ENCODE assay signal across 8 cellular contexts in genomic region chr3:129087904-129088303, GRCh38. TPM values are rescaled to one million over a fixed set of nuclear protein-coding genes. Genes with fewer than 3 reads are reported as not detected.
DNase-seq lines count a peak whose midpoint lies in the region; ATAC-seq and TF ChIP-seq lines count a peak whose summit lies in the region.
"Not testable (repeated sequence)": the region's sequence is repeated elsewhere in the genome, so short reads cannot be mapped to it uniquely, and the experiment has no call there.
"Had no signal": no experiment of that assay in that cellular context is flagged by ENCODE, and none has a peak within 500 bp of the region (broad histone marks: within the 10 kb centered on the region; RNA-seq: fewer than 3 reads in every experiment).

No MANE protein-coding gene starts in this region.

- peak; percentile 64 for ATAC-seq in GM19351 (IDR thresholded peaks at IDR 0.05; ENCODE audit: unreplicated experiment)
- peak; percentile 34 to 64 for ATAC-seq in activated naive CD4-positive, alpha-beta T cell treated with anti-CD3 and anti-CD28 coated beads, Interleukin-2, amount 50 U/mL, for 72 hours
- ATAC-seq in right cardiac atrium = peak; percentile 88 to 93

- H3K9ac ChIP-seq in neuronal stem cell (ENCODE audit: low read depth, low read length, poor library complexity) = not testable (repeated sequence)

- H3K4me2 ChIP-seq in neuronal stem cell (ENCODE audit: insufficient read depth, low read length, poor library complexity, severe bottlenecking) = not testable (repeated sequence)

- not testable (repeated sequence) for H3K4me3 ChIP-seq in SJCRH30; epithelial cell of esophagus (ENCODE audit: low read length); right cardiac atrium (ENCODE audit: low read length); neuronal stem cell (ENCODE audit: low read length in 2 of 2)

- not testable (repeated sequence) for H3K9me3 Mint-ChIP-seq in activated naive CD4-positive, alpha-beta T cell treated with anti-CD3 and anti-CD28 coated beads, Interleukin-2, amount 50 U/mL, for 72 hours

- H2BK5ac ChIP-seq in neuronal stem cell (ENCODE audit: low read length) = not testable (repeated sequence)

- H2BK120ac ChIP-seq in neuronal stem cell (ENCODE audit: low read depth, low read length) = not testable (repeated sequence)

- intact Hi-C loops in right cardiac atrium (cut with DNase I) = loop anchor here in 1 of 4 donors (10.0 kb wide), 1 partner anchor 113 kb away; no protein-coding TSS in a partner anchor

- H3K36me3 ChIP-seq in SJCRH30 = not testable (repeated sequence)
- H3K36me3 ChIP-seq in neuronal stem cell (replicated peaks in 1 of 2; ENCODE audit: control insufficient read depth in 2 of 2, insufficient read depth in 2 of 2, low read length in 2 of 2) = peaks cover 0 to 14% of the 10 kb centered on the region in 2 donors

- H2AFZ ChIP-seq in neuronal stem cell (ENCODE audit: low read length) = not testable (repeated sequence)

- 5% methylated on average over 7 of the region's 9 CpGs for WGBS in right cardiac atrium
- no CpG with 5 or more reads among the region's 9 CpGs for WGBS in neuronal stem cell (ENCODE audit: extremely low coverage in 2 of 2, insufficient read length in 2 of 2, insufficient replicate concordance in 1 of 2), 2 donors

- H4K8ac ChIP-seq in neuronal stem cell (ENCODE audit: low read depth, low read length) = not testable (repeated sequence)

- not testable (repeated sequence) for H3K18ac ChIP-seq in neuronal stem cell (ENCODE audit: low read length)

- H2BK12ac ChIP-seq in neuronal stem cell (ENCODE audit: low read length) = not testable (repeated sequence)

- H3K79me1 ChIP-seq in neuronal stem cell (ENCODE audit: low read depth, low read length) = not testable (repeated sequence)

- H3K27ac ChIP-seq in SJCRH30; right cardiac atrium (ENCODE audit: low read length); neuronal stem cell (replicated peaks; ENCODE audit: low read length): not testable (repeated sequence)

- not testable (repeated sequence) for H3K9me3 ChIP-seq in SJCRH30 (replicated peaks); right cardiac atrium (ENCODE audit: control insufficient read depth, low read length); neuronal stem cell (replicated peaks in 1 of 2; ENCODE audit: control insufficient read depth in 2 of 2, insufficient read depth in 1 of 2, low read depth in 1 of 2, low read length in 2 of 2)

- not testable (repeated sequence) for H3K14ac ChIP-seq in neuronal stem cell (ENCODE audit: low read length)

- not testable (repeated sequence) for TF ChIP-seq CTCF in epithelial cell of esophagus (IDR thresholded peaks at IDR 0.05; ENCODE audit: insufficient read depth, low read depth, low read length, missing control alignments)

- not testable (repeated sequence) for H3K23ac ChIP-seq in neuronal stem cell (ENCODE audit: low read depth, low read length, poor library complexity)

- not testable (repeated sequence) for H3K4ac ChIP-seq in neuronal stem cell (ENCODE audit: low read length)

- H3K36me3 Mint-ChIP-seq in activated naive CD4-positive, alpha-beta T cell treated with anti-CD3 and anti-CD28 coated beads, Interleukin-2, amount 50 U/mL, for 72 hours = not testable (repeated sequence)

- H3K4me1 ChIP-seq in SJCRH30; right cardiac atrium (ENCODE audit: control insufficient read depth, insufficient read depth, low read length); neuronal stem cell (ENCODE audit: control insufficient read depth in 2 of 2, insufficient read depth in 1 of 2, low read depth in 1 of 2, low read length in 2 of 2): not testable (repeated sequence)

- not testable (repeated sequence) for H4K91ac ChIP-seq in neuronal stem cell (ENCODE audit: low read depth, low read length, poor library complexity)

- not testable (repeated sequence) for H2BK15ac ChIP-seq in neuronal stem cell (ENCODE audit: low read length)

- H3K27ac Mint-ChIP-seq in activated naive CD4-positive, alpha-beta T cell treated with anti-CD3 and anti-CD28 coated beads, Interleukin-2, amount 50 U/mL, for 72 hours = not testable (repeated sequence)

- peak; percentile 7 for DNase-seq in NCI-H1105 treated with DMSO at 0.1 percent for 48 hours (lab: John Stamatoyannopoulos, UW)
- DNase-seq in SJCRH30 = peak; percentile 69
- not testable (repeated sequence) for DNase-seq in activated naive CD4-positive, alpha-beta T cell treated with anti-CD3 and anti-CD28 coated beads, Interleukin-2, amount 50 U/mL, for 72 hours (ENCODE audit: low spot score in 2 of 2)
- DNase-seq in epithelial cell of esophagus (ENCODE audit: low read depth) = peak; percentile 48
- peak in 1 of 3 donors; percentile 45 for DNase-seq in right cardiac atrium
- DNase-seq in neuronal stem cell (ENCODE audit: low spot score) = peak; percentile 27

- H2AK5ac ChIP-seq in neuronal stem cell (ENCODE audit: low read depth, low read length) = not testable (repeated sequence)

- H3K27me3 ChIP-seq in SJCRH30; right cardiac atrium (ENCODE audit: control insufficient read depth, insufficient read depth); neuronal stem cell (ENCODE audit: control insufficient read depth in 3 of 3, insufficient read depth in 3 of 3, low read depth in 1 of 3, low read length in 3 of 3): not testable (repeated sequence)

RNA-seq across cellular contexts. Expression of gene GP9, which starts 27.3 kb away (rescaled TPM):
- not detected in 2 replicates for total RNA-seq in SJCRH30 (2014; rRNA removed; shearing (Covaris generic))
- not detected for total RNA-seq in activated naive CD4-positive, alpha-beta T cell treated with anti-CD3 and anti-CD28 coated beads, Interleukin-2, amount 50 U/mL, for 72 hours
- total RNA-seq in right cardiac atrium = not detected
- not detected for polyA plus RNA-seq in right cardiac atrium
- not detected for polyA plus RNA-seq in neuronal stem cell (2013, experiment 1 of 2)
- not detected for polyA plus RNA-seq in neuronal stem cell (2013, experiment 2 of 2)
- total RNA-seq: activated T-helper 2 cell treated with anti-CD3 and anti-CD28 coated beads, Interferon-gamma antibody, Interleukin-2, Interleukin-4, amounts not matched to agents 10 μg/mL and 5 μg/mL and 100 μg/mL, durations not matched to agents 14 hours and 24 hours and 36 hours had no signal

RNA-seq across cellular contexts. Expression of gene RAB43, which starts 33.7 kb away (rescaled TPM):
- 2.5 and 2.9 TPM in 2 replicates for total RNA-seq in SJCRH30 (2014; rRNA removed; shearing (Covaris generic))
- total RNA-seq in activated naive CD4-positive, alpha-beta T cell treated with anti-CD3 and anti-CD28 coated beads, Interleukin-2, amount 50 U/mL, for 72 hours = 10 to 100 TPM; 57.4 to 64.1 TPM
- 1 to 10 TPM; 6.2 to 8.7 (median 7.4) TPM for total RNA-seq in right cardiac atrium
- polyA plus RNA-seq in right cardiac atrium = 4.7 TPM
- 5.4 TPM for polyA plus RNA-seq in neuronal stem cell (2013, experiment 1 of 2)
- 5.7 TPM for polyA plus RNA-seq in neuronal stem cell (2013, experiment 2 of 2)

Comparison
In these comparisons a context has a peak if more than half of its experiments do, and no peak if none do; other contexts are left out.
1. RNA of gene RAB43, which starts 33.7 kb away (total RNA-seq): 57.4 to 64.1 TPM in activated naive CD4-positive, alpha-beta T cell treated with anti-CD3 and anti-CD28 coated beads, Interleukin-2, amount 50 U/mL, for 72 hours; 6.2 to 8.7 TPM in right cardiac atrium and 2.5 to 2.9 TPM in SJCRH30; every median in the first group is over 4 times any median in the second.
2. Peak in every context shown above with its lines, with median percentiles within 50 percentile points of each other: ATAC-seq.